In the genomic region with DNA sequence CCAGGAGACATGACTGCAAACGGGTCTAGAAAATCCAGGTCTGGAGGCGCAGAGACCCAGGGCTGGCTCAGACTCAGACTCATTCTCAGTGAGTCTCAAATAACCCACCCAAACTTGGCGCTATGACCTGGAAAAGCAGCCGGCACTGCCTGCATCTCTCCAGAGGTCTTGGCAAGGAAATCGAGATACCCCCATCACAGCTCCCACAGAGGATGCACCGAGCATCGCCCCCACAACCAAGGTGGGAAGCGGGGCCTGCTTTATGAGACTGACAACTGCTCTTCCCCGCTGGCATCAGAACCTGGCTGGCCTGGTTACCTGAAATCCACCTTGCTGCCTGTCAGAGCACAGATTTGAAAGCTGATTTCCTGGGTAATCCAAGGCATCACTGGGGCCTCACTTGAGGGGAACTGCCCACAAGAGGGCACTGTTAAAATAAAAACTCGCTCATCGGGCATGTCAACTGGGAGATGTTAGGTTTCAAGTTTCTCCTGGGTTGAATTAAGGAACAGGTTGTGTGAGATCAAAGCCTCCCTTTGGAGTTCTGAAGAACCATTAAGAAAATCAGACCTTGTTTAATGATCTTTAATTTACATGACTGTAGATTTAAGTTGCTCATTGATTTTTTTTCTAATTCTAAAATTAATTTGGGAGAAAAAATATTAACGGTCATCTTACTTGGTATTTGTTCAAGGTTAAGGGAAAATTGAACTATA, we compare ENCODE assay signal across 7 cellular contexts. TPM values are rescaled to one million over a fixed set of nuclear protein-coding genes. Genes with fewer than 3 reads are reported as not detected.
A peak's percentile ranks its signal among the peaks of the same experiment; 100 is the strongest.
DNase-seq lines count a peak whose midpoint lies in the region; ATAC-seq and TF ChIP-seq lines count a peak whose summit lies in the region.

No MANE protein-coding gene starts in this region.

- no peaks in the 10 kb centered on the region for H3K9me3 ChIP-seq in DOHH2 (ENCODE audit: control insufficient read depth, insufficient read depth, low read length)

- DNase-seq in HEK293T (ENCODE audit: extremely low spot score): peak; percentile 67
- peak; percentile 41 for DNase-seq in NCI-H526 treated with DMSO at 0.1 percent for 48 hours (lab: John Stamatoyannopoulos, UW)
- DNase-seq in kidney epithelial cell (ENCODE audit: low read depth): peak; percentile 5
- DNase-seq in ureter (ENCODE audit: low spot score): peak; percentile 66

- ATAC-seq in HG03432 (IDR thresholded peaks at IDR 0.05; ENCODE audit: unreplicated experiment): no peak

- no peak overlapping the region for H3K27ac ChIP-seq in DOHH2 (ENCODE audit: low read depth, low read length)

- no peaks in the 10 kb centered on the region for H3F3A ChIP-seq in DOHH2 (ENCODE audit: control insufficient read depth, insufficient read depth)

- peaks cover 8 to 11% (median 9%) of the 10 kb centered on the region in 5 experiments for H3K9me3 Mint-ChIP-seq in brain

- CTCF ChIA-PET in HEK293T (lab: Yijun Ruan, JAX): interaction anchor here (0.9 to 1.0 kb wide), 3 partner anchors 57 to 243 kb away, joined by 3 to 5 read pairs (median 3); no protein-coding TSS in a partner anchor

- H3K9me2 ChIP-seq in DOHH2 (replicated peaks; ENCODE audit: control insufficient read depth, low read length): no peaks in the 10 kb centered on the region

- no peaks in the 10 kb centered on the region for H3K79me2 ChIP-seq in DOHH2 (ENCODE audit: control insufficient read depth, low read length)

- H3K36me3 ChIP-seq in DOHH2 (ENCODE audit: control insufficient read depth, low read length) (no peaks in the 10 kb centered on the region), kidney epithelial cell (ENCODE audit: control insufficient read depth, insufficient read depth, low read length) (no peaks in the 10 kb centered on the region)

- H3K4me1 ChIP-seq in DOHH2 (ENCODE audit: control insufficient read depth, low read length): peaks cover 8% of the 10 kb centered on the region

- H3K27me3 ChIP-seq in DOHH2 (ENCODE audit: control insufficient read depth, low read length) (no peaks in the 10 kb centered on the region), kidney epithelial cell (ENCODE audit: control insufficient read depth, insufficient read depth, low read length) (no peaks in the 10 kb centered on the region)

- POLR2A ChIA-PET in HEK293T (lab: Yijun Ruan, JAX): no interaction called here

- H3K4me3 ChIP-seq in DOHH2 (ENCODE audit: low read length) (no peak overlapping the region), kidney epithelial cell (ENCODE audit: low read depth, low read length) (no peak overlapping the region)

- no peaks in the 10 kb centered on the region for H3K27me3 Mint-ChIP-seq in brain

- H3K27ac Mint-ChIP-seq in brain: peak overlapping the region in 1 of 5 experiments; percentile 6

- H3K4me1 Mint-ChIP-seq in brain: no peaks in the 10 kb centered on the region

- no peaks in the 10 kb centered on the region for H4K20me1 ChIP-seq in DOHH2 (ENCODE audit: control insufficient read depth, insufficient read depth, low read depth, low read length)

- H3K4me3 Mint-ChIP-seq in brain: no peak overlapping the region

- no peak overlapping the region for H3K4me2 ChIP-seq in DOHH2 (ENCODE audit: low read length)

- peaks cover 47% of the 10 kb centered on the region for H3K36me3 Mint-ChIP-seq in brain

- peak; percentile 74 for TF ChIP-seq CTCF in DOHH2 (IDR thresholded peaks at IDR 0.05; ENCODE audit: low read depth, low read length, poor library complexity, severe bottlenecking)
- TF ChIP-seq CTCF in brain (conservative IDR thresholded peaks at IDR 0.05): peak; percentile 46 to 73
- peak; percentile 62 for TF ChIP-seq CTCF in kidney epithelial cell (IDR thresholded peaks at IDR 0.05; ENCODE audit: insufficient read depth, low read length, poor library complexity, severe bottlenecking)

TF ChIP-seq in HEK293T, 16 proteins besides CTCF, POLR2A, EP300 and RAD21:
- TF ChIP-seq SP1 (IDR thresholded peaks at IDR 0.05): no peak
- no peak for TF ChIP-seq ARNT (IDR thresholded peaks at IDR 0.05)
- no peak for TF ChIP-seq NFRKB (IDR thresholded peaks at IDR 0.05)
- TF ChIP-seq, protein P1, sequence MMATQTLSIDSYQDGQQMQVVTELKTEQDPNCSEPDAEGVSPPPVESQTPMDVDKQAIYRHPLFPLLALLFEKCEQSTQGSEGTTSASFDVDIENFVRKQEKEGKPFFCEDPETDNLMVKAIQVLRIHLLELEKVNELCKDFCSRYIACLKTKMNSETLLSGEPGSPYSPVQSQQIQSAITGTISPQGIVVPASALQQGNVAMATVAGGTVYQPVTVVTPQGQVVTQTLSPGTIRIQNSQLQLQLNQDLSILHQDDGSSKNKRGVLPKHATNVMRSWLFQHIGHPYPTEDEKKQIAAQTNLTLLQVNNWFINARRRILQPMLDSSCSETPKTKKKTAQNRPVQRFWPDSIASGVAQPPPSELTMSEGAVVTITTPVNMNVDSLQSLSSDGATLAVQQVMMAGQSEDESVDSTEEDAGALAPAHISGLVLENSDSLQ (IDR thresholded peaks at IDR 0.05): no peak
- no peak for TF ChIP-seq SUZ12 (IDR thresholded peaks at IDR 0.05)
- TF ChIP-seq HDGF (IDR thresholded peaks at IDR 0.05; ENCODE audit: borderline replicate concordance): no peak
- TF ChIP-seq FOXA1 (IDR thresholded peaks at IDR 0.05): no peak
- no peak for TF ChIP-seq CTBP1 (IDR thresholded peaks at IDR 0.05; ENCODE audit: borderline replicate concordance)
- no peak for TF ChIP-seq FOXK2 (IDR thresholded peaks at IDR 0.05)
- TF ChIP-seq TARDBP (IDR thresholded peaks at IDR 0.05): no peak
- TF ChIP-seq BHLHE40 (IDR thresholded peaks at IDR 0.05; ENCODE audit: borderline replicate concordance): no peak
- TF ChIP-seq L3MBTL2 (conservative IDR thresholded peaks at IDR 0.05): no peak
- no peak for TF ChIP-seq ZNF384 (IDR thresholded peaks at IDR 0.05)
- no peak for TF ChIP-seq LEF1 (IDR thresholded peaks at IDR 0.05; ENCODE audit: borderline replicate concordance)
- TF ChIP-seq FOXM1 (IDR thresholded peaks at IDR 0.05; ENCODE audit: borderline replicate concordance): no peak
- TF ChIP-seq ELF4 (IDR thresholded peaks at IDR 0.05): no peak

RNA-seq across cellular contexts. Expression of gene KIF16B, which starts 55.0 kb away (rescaled TPM):
- polyA plus RNA-seq in brain (ENCODE audit: insufficient read depth, low read depth, low replicate concordance): 2.5 TPM
- 6.0 and 7.1 TPM in 2 replicates for total RNA-seq in kidney epithelial cell
- 30.4 TPM for total RNA-seq in ureter

Comparison
In these comparisons a context has a peak if more than half of its experiments do, and no peak if none do; other contexts are left out.
1. DNase-seq: peak in every context shown above with its lines; median percentile 67 in HEK293T; 66 in ureter; 41 in NCI-H526 treated with DMSO at 0.1 percent for 48 hours; 5 in kidney epithelial cell.